In the genomic region with DNA sequence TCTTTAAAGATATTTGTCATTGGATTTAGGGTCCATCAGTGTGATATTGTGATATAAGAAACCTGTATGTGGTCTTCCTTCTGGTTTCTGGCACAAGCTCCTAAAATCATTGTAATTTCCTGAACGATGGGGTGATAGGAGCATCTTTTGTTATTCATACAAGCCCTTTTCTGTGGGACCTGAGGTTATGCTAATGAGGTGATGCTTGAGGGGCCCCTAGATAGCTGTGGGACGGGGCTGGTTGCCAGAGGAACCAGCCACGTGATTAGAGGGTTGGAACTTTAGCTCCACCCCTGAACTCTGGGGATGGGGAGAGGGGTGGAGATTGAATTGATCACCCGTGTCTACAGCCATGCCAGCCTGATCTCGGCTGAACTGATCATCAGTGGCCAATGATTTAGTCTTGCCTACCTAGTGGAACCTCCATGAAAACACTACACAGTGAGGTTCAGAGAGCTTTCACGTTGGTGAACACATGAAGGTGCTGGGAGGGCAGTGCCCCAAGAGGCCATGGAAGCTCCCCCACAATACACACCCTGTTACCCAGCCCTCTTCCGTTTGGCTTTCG, we compare ENCODE assay signal across 8 cellular contexts.
A peak's percentile ranks its signal among the peaks of the same experiment; 100 is the strongest.
DNase-seq lines count a peak whose midpoint lies in the region; ATAC-seq and TF ChIP-seq lines count a peak whose summit lies in the region.
"Had no signal": no experiment of that assay in that cellular context is flagged by ENCODE, and none has a peak within 500 bp of the region (broad histone marks: within the 10 kb centered on the region; RNA-seq: fewer than 3 reads in every experiment).

No MANE protein-coding gene starts in this region.

- H3K36me3 Mint-ChIP-seq in activated T-helper 1 cell treated with anti-CD3 and anti-CD28 coated beads, Interleukin-12 subunit alpha, Interleukin-12 subunit beta, Interleukin-2, Interleukin-4 antibody, amounts not matched to agents 30 ng/mL and 10 ng/mL and 1 ng/mL, durations not matched to agents 14 hours and 24 hours and 36 hours (ENCODE audit: low read depth) = peaks cover 5% of the 10 kb centered on the region
- H3K36me3 Mint-ChIP-seq in mesothelial cell of epicardium = peaks cover 2% of the 10 kb centered on the region

- H3K27ac Mint-ChIP-seq in activated T-helper 1 cell treated with anti-CD3 and anti-CD28 coated beads, Interleukin-12 subunit alpha, Interleukin-12 subunit beta, Interleukin-2, Interleukin-4 antibody, amounts not matched to agents 30 ng/mL and 10 ng/mL and 1 ng/mL, durations not matched to agents 14 hours and 24 hours and 36 hours = peak overlapping the region; percentile 91
- H3K27ac Mint-ChIP-seq in mesothelial cell of epicardium = peak overlapping the region; percentile 80

- peaks cover 31% of the 10 kb centered on the region for H3K4me1 ChIP-seq in NT2/D1 (ENCODE audit: insufficient read depth, insufficient read length)
- H3K4me1 ChIP-seq in tibial nerve = peaks cover 0 to 82% (median 20%) of the 10 kb centered on the region in 4 donors

- TF ChIP-seq CTCF in mesothelial cell of epicardium (IDR thresholded peaks at IDR 0.05; ENCODE audit: unreplicated experiment) (no peak), tibial nerve (IDR thresholded peaks at IDR 0.05) (no peak)

- H3K4me3 ChIP-seq in NT2/D1 (ENCODE audit: insufficient read length, low read depth) (peak overlapping the region; percentile 24), tibial nerve (no peak overlapping the region)
- H3K4me3 ChIP-seq: stomach had no signal

- DNase-seq in NT2/D1 (ENCODE audit: low read depth, low spot score) = peak; percentile 78
- DNase-seq in activated T-helper 1 cell treated with anti-CD3 and anti-CD28 coated beads, Interleukin-12 subunit alpha, Interleukin-12 subunit beta, Interleukin-2, Interleukin-4 antibody, amounts not matched to agents 30 ng/mL and 10 ng/mL and 1 ng/mL, durations not matched to agents 14 hours and 24 hours and 36 hours (ENCODE audit: low spot score) = peak; percentile 70
- DNase-seq in mesothelial cell of epicardium (ENCODE audit: low spot score in 2 of 2, unreplicated experiment in 2 of 2) = no peak
- peak; percentile 46 to 76 (median 60) for DNase-seq in stimulated activated naive CD4-positive, alpha-beta T cell (lab: John Stamatoyannopoulos, UW)
- DNase-seq in GM03348 (ENCODE audit: low spot score) = no peak
- DNase-seq in tibial nerve (ENCODE audit: low spot score in 2 of 2) = no peak
- DNase-seq: stomach had no signal

- 45 to 46% methylated on average over 8 of the region's 8 CpGs for WGBS in tibial nerve, 2 donors

- TF ChIP-seq POLR2A in tibial nerve (IDR thresholded peaks at IDR 0.05) = no peak

- ATAC-seq in HG03280 (IDR thresholded peaks at IDR 0.05; ENCODE audit: unreplicated experiment) = no peak

- intact Hi-C loops in activated T-helper 1 cell treated with anti-CD3 and anti-CD28 coated beads, Interleukin-12 subunit alpha, Interleukin-12 subunit beta, Interleukin-2, Interleukin-4 antibody, amounts not matched to agents 30 ng/mL and 10 ng/mL and 1 ng/mL, durations not matched to agents 14 hours and 24 hours and 36 hours (cut with micrococcal nuclease) = loop anchor here (1.0 to 5.0 kb wide), 4 partner anchors 27 to 231 kb away; no protein-coding TSS in a partner anchor

- H3K27me3 ChIP-seq in NT2/D1 (ENCODE audit: insufficient read depth, insufficient read length) = no peaks in the 10 kb centered on the region
- no peaks in the 10 kb centered on the region for H3K27me3 ChIP-seq in tibial nerve
- H3K27me3 ChIP-seq: stomach had no signal

- H3K36me3 ChIP-seq in NT2/D1 (ENCODE audit: insufficient read depth, insufficient read length, low read length) (peaks cover 12% of the 10 kb centered on the region), tibial nerve (no peaks in the 10 kb centered on the region)
- H3K36me3 ChIP-seq: stomach had no signal

- peaks cover 3% of the 10 kb centered on the region for H3K9me3 Mint-ChIP-seq in activated T-helper 1 cell treated with anti-CD3 and anti-CD28 coated beads, Interleukin-12 subunit alpha, Interleukin-12 subunit beta, Interleukin-2, Interleukin-4 antibody, amounts not matched to agents 30 ng/mL and 10 ng/mL and 1 ng/mL, durations not matched to agents 14 hours and 24 hours and 36 hours
- H3K9me3 Mint-ChIP-seq in mesothelial cell of epicardium = no peaks in the 10 kb centered on the region

- H3K9me3 ChIP-seq in NT2/D1 (ENCODE audit: insufficient read depth, low read length) (no peaks in the 10 kb centered on the region; the same call in 1 of the 2 replicates), tibial nerve (no peaks in the 10 kb centered on the region)
- H3K9me3 ChIP-seq: stomach had no signal

- no peaks in the 10 kb centered on the region for H3K27me3 Mint-ChIP-seq in activated T-helper 1 cell treated with anti-CD3 and anti-CD28 coated beads, Interleukin-12 subunit alpha, Interleukin-12 subunit beta, Interleukin-2, Interleukin-4 antibody, amounts not matched to agents 30 ng/mL and 10 ng/mL and 1 ng/mL, durations not matched to agents 14 hours and 24 hours and 36 hours (ENCODE audit: insufficient read depth)
- no peaks in the 10 kb centered on the region for H3K27me3 Mint-ChIP-seq in mesothelial cell of epicardium (ENCODE audit: low read depth)

- peak overlapping the region; percentile 65 for H3K4me3 Mint-ChIP-seq in activated T-helper 1 cell treated with anti-CD3 and anti-CD28 coated beads, Interleukin-12 subunit alpha, Interleukin-12 subunit beta, Interleukin-2, Interleukin-4 antibody, amounts not matched to agents 30 ng/mL and 10 ng/mL and 1 ng/mL, durations not matched to agents 14 hours and 24 hours and 36 hours
- no peak overlapping the region for H3K4me3 Mint-ChIP-seq in mesothelial cell of epicardium

- H3K9ac ChIP-seq in NT2/D1 (ENCODE audit: insufficient read length, low read depth) = peak overlapping the region; percentile 72

- TF ChIP-seq EP300 in tibial nerve (IDR thresholded peaks at IDR 0.05) = no peak

- peaks cover 58% of the 10 kb centered on the region for H3K4me1 Mint-ChIP-seq in activated T-helper 1 cell treated with anti-CD3 and anti-CD28 coated beads, Interleukin-12 subunit alpha, Interleukin-12 subunit beta, Interleukin-2, Interleukin-4 antibody, amounts not matched to agents 30 ng/mL and 10 ng/mL and 1 ng/mL, durations not matched to agents 14 hours and 24 hours and 36 hours (ENCODE audit: low read depth)
- H3K4me1 Mint-ChIP-seq in mesothelial cell of epicardium = peaks cover 38% of the 10 kb centered on the region

- peak overlapping the region in 2 of 4 donors; percentile 14 to 33 for H3K27ac ChIP-seq in tibial nerve

Comparison
In these comparisons a context has a peak if more than half of its experiments do, and no peak if none do; other contexts are left out.
1. DNase-seq: peak in NT2/D1 (single experiment), activated T-helper 1 cell treated with anti-CD3 and anti-CD28 coated beads, Interleukin-12 subunit alpha, Interleukin-12 subunit beta, Interleukin-2, Interleukin-4 antibody, amounts not matched to agents 30 ng/mL and 10 ng/mL and 1 ng/mL, durations not matched to agents 14 hours and 24 hours and 36 hours (single experiment) and stimulated activated naive CD4-positive, alpha-beta T cell (6 of 6); none in mesothelial cell of epicardium (0 of 2), GM03348 (single experiment) and tibial nerve (0 of 2).